ENCODE assay signal across 21 cellular contexts in genomic region chr13:111536239-111536638, GRCh38.
"Had no signal": no experiment of that assay in that cellular context is flagged by ENCODE, and none has a peak within 500 bp of the region (broad histone marks: within the 10 kb centered on the region; RNA-seq: fewer than 3 reads in every experiment).

No MANE protein-coding gene starts in this region.

- ATAC-seq: left ventricle myocardium superior; lower lobe of right lung; naive thymus-derived CD8-positive, alpha-beta T cell; psoas muscle; right cardiac atrium; stimulated activated effector memory CD8-positive, alpha-beta T cell treated with anti-CD3 and anti-CD28 coated beads, Interleukin-12 subunit alpha, Interleukin-12 subunit beta, amount 100 ng/mL, for 72 hours had no signal

- DNase-seq: effector CD4-positive, alpha-beta T cell; hypothalamus; immature natural killer cell; islet precursor cell; kidney glomerular epithelial cell; left ventricle myocardium superior; lower lobe of right lung; naive thymus-derived CD8-positive, alpha-beta T cell; nephron progenitor cell; occipital lobe; ovary; psoas muscle; right cardiac atrium; sigmoid colon; stimulated activated CD4-positive, alpha-beta T cell treated with anti-CD3 and anti-CD28 coated beads, Interleukin-2, amount 100 ng/mL, for 24 hours; stimulated activated CD4-positive, alpha-beta T cell treated with anti-CD3 and anti-CD28 coated beads, Interleukin-4, amount 100 ng/mL, for 24 hours; stimulated activated naive CD4-positive, alpha-beta T cell treated with Interleukin-2 at 50 U/mL for 16 hours; stomach; thyroid gland; trophoblast cell had no signal

- H3K9me3 Mint-ChIP-seq: naive thymus-derived CD8-positive, alpha-beta T cell; nephron progenitor cell; stimulated activated effector memory CD8-positive, alpha-beta T cell treated with anti-CD3 and anti-CD28 coated beads, Interleukin-12 subunit alpha, Interleukin-12 subunit beta, amount 100 ng/mL, for 72 hours had no signal

- H3K36me3 Mint-ChIP-seq: immature natural killer cell; naive thymus-derived CD8-positive, alpha-beta T cell; stimulated activated effector memory CD8-positive, alpha-beta T cell treated with anti-CD3 and anti-CD28 coated beads, Interleukin-12 subunit alpha, Interleukin-12 subunit beta, amount 100 ng/mL, for 72 hours had no signal

- H3K4me1 Mint-ChIP-seq: nephron progenitor cell; stimulated activated effector memory CD8-positive, alpha-beta T cell treated with anti-CD3 and anti-CD28 coated beads, Interleukin-12 subunit alpha, Interleukin-12 subunit beta, amount 100 ng/mL, for 72 hours had no signal

- H3K27ac Mint-ChIP-seq: immature natural killer cell; naive thymus-derived CD8-positive, alpha-beta T cell; nephron progenitor cell; stimulated activated effector memory CD8-positive, alpha-beta T cell treated with anti-CD3 and anti-CD28 coated beads, Interleukin-12 subunit alpha, Interleukin-12 subunit beta, amount 100 ng/mL, for 72 hours had no signal

- H3K4me3 Mint-ChIP-seq: immature natural killer cell; nephron progenitor cell; stimulated activated effector memory CD8-positive, alpha-beta T cell treated with anti-CD3 and anti-CD28 coated beads, Interleukin-12 subunit alpha, Interleukin-12 subunit beta, amount 100 ng/mL, for 72 hours had no signal
